In the genomic region with DNA sequence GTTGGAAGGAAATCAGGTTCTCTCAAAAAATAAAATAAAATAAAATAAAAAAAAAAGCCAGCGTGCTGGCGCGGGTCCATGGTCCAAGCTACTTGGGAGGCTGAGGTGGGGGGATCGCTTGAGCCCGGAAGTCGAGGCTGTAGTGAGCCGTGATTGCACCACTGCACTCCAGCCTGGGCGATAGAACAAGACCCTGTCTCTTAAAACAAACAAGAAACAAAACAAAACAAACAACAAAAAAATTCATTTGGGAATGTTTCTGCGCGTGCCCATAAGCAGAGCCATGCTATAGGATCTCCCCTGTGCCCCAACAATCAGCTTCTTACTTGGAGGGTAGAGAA, we compare ENCODE assay signal across 8 cellular contexts. TPM values are rescaled to one million over a fixed set of nuclear protein-coding genes. Genes with fewer than 3 reads are reported as not detected.
DNase-seq lines count a peak whose midpoint lies in the region; ATAC-seq and TF ChIP-seq lines count a peak whose summit lies in the region.

No MANE protein-coding gene starts in this region.

- ATAC-seq in activated T-cell treated with anti-CD3 and anti-CD28 coated beads, Interleukin-2, amount 50 U/mL, for 72 hours (replicated peaks in 1 of 2), result peak in 1 of 2 donors; percentile 1
- ATAC-seq in lower lobe of right lung (no peak), GM18520 (IDR thresholded peaks at IDR 0.05; ENCODE audit: unreplicated experiment) (no peak)

- peaks cover 45% of the 10 kb centered on the region for H3K27me3 ChIP-seq in lower lobe of right lung (ENCODE audit: low read depth)

- TF ChIP-seq CTCF in astrocyte of the cerebellum (IDR thresholded peaks at IDR 0.05; ENCODE audit: low read depth, low read length, missing control alignments), result no peak
- no peak for TF ChIP-seq CTCF in lower lobe of right lung (IDR thresholded peaks at IDR 0.05)
- TF ChIP-seq CTCF in type B pancreatic cell (conservative IDR thresholded peaks at IDR 0.05), result no peak

- H3K27me3 Mint-ChIP-seq in activated T-cell treated with anti-CD3 and anti-CD28 coated beads, Interleukin-2, amount 50 U/mL, for 72 hours (ENCODE audit: low read depth), result peaks cover 20% of the 10 kb centered on the region
- H3K27me3 Mint-ChIP-seq in type B pancreatic cell, result peaks cover 3% of the 10 kb centered on the region

- no peak for DNase-seq in activated T-cell treated with anti-CD3 and anti-CD28 coated beads, Interleukin-2, amount 50 U/mL, for 72 hours
- DNase-seq in activated T-cell treated with anti-CD3 and anti-CD28 coated beads, Interleukin-2, amount 50 U/mL, for 1 hour, result no peak
- DNase-seq in astrocyte of the cerebellum (ENCODE audit: low read depth), result no peak
- DNase-seq in lower lobe of right lung, result no peak
- no peak for DNase-seq in type B pancreatic cell (ENCODE audit: extremely low spot score, unreplicated experiment)
- DNase-seq in activated CD4-positive, CD25-positive, alpha-beta regulatory T cell (lab: John Stamatoyannopoulos, UW), result no peak
- DNase-seq in NCI-H2107 (lab: John Stamatoyannopoulos, UW), result no peak

- no peaks in the 10 kb centered on the region for H3K9me3 ChIP-seq in lower lobe of right lung

- in situ Hi-C loops in astrocyte of the cerebellum (cut with HindIII; ENCODE audit: low sequenced_read_pairs), result no loop called here

- peak overlapping the region; percentile 44 for H3K4me3 ChIP-seq in astrocyte of the cerebellum (ENCODE audit: low read depth, low read length)
- peak overlapping the region; percentile 51 for H3K4me3 ChIP-seq in lower lobe of right lung

- H3K4me3 Mint-ChIP-seq in activated T-cell treated with anti-CD3 and anti-CD28 coated beads, Interleukin-2, amount 50 U/mL, for 72 hours, result peak overlapping the region; percentile 85 to 89
- H3K4me3 Mint-ChIP-seq in type B pancreatic cell, result peak overlapping the region; percentile 98

- no peaks in the 10 kb centered on the region for H3K36me3 Mint-ChIP-seq in activated T-cell treated with anti-CD3 and anti-CD28 coated beads, Interleukin-2, amount 50 U/mL, for 72 hours (ENCODE audit: insufficient read depth in 2 of 2)
- H3K36me3 Mint-ChIP-seq in type B pancreatic cell, result no peaks in the 10 kb centered on the region

- intact Hi-C loops in lower lobe of right lung (cut with DNase I), result no loop called here

- peaks cover 20% of the 10 kb centered on the region for H3K4me1 ChIP-seq in lower lobe of right lung

- no peak overlapping the region for H3K27ac ChIP-seq in lower lobe of right lung

- H3K4me1 Mint-ChIP-seq in activated T-cell treated with anti-CD3 and anti-CD28 coated beads, Interleukin-2, amount 50 U/mL, for 72 hours (ENCODE audit: low read depth), result peaks cover 33% of the 10 kb centered on the region
- H3K4me1 Mint-ChIP-seq in type B pancreatic cell (ENCODE audit: unreplicated experiment), result peaks cover 5% of the 10 kb centered on the region

- H3K36me3 ChIP-seq in lower lobe of right lung, result no peaks in the 10 kb centered on the region

- no peaks in the 10 kb centered on the region for H3K9me3 Mint-ChIP-seq in activated T-cell treated with anti-CD3 and anti-CD28 coated beads, Interleukin-2, amount 50 U/mL, for 72 hours
- no peaks in the 10 kb centered on the region for H3K9me3 Mint-ChIP-seq in type B pancreatic cell

- H3K27ac Mint-ChIP-seq in activated T-cell treated with anti-CD3 and anti-CD28 coated beads, Interleukin-2, amount 50 U/mL, for 72 hours, result peak overlapping the region; percentile 54
- peak overlapping the region; percentile 88 for H3K27ac Mint-ChIP-seq in type B pancreatic cell

RNA-seq across cellular contexts. Expression of gene CD8A, which starts 16.4 kb away (rescaled TPM):
- 100 to 1,000 TPM; 180 to 222 TPM for total RNA-seq in activated T-cell treated with anti-CD3 and anti-CD28 coated beads, Interleukin-2, amount 50 U/mL, for 72 hours
- total RNA-seq in lower lobe of right lung (5.5 TPM), type B pancreatic cell (ENCODE audit: low replicate concordance) (0.17 and 0.34 TPM in 2 replicates)

RNA-seq across cellular contexts. Expression of gene CD8B, which starts 54.6 kb away (rescaled TPM):
- total RNA-seq in activated T-cell treated with anti-CD3 and anti-CD28 coated beads, Interleukin-2, amount 50 U/mL, for 72 hours, result 10 to 100 TPM; 71.2 to 79.3 TPM
- total RNA-seq in lower lobe of right lung (1.5 TPM), type B pancreatic cell (ENCODE audit: low replicate concordance) (0.93 and 2.4 TPM in 2 replicates)

Comparison
In these comparisons a context has a peak if more than half of its experiments do, and no peak if none do; other contexts are left out.
1. RNA of gene CD8A, which starts 16.4 kb away (total RNA-seq): 180 to 222 TPM in activated T-cell treated with anti-CD3 and anti-CD28 coated beads, Interleukin-2, amount 50 U/mL, for 72 hours; 5.5 TPM in lower lobe of right lung (single experiment) and 0.17 to 0.34 TPM in type B pancreatic cell; every median in the first group is over 10 times any median in the second.
2. RNA of gene CD8B, which starts 54.6 kb away (total RNA-seq): 71.2 to 79.3 TPM in activated T-cell treated with anti-CD3 and anti-CD28 coated beads, Interleukin-2, amount 50 U/mL, for 72 hours; 0.93 to 2.4 TPM in type B pancreatic cell and 1.5 TPM in lower lobe of right lung (single experiment); every median in the first group is over 10 times any median in the second.